Comparison of ENCODE assay signal across 19 cellular contexts in genomic region chr3:138916824-138917223, GRCh38. TPM values are rescaled to one million over a fixed set of nuclear protein-coding genes. Genes with fewer than 3 reads are reported as not detected.
DNase-seq lines count a peak whose midpoint lies in the region; ATAC-seq, FAIRE-seq and TF ChIP-seq lines count a peak whose summit lies in the region.
"Had no signal": no experiment of that assay in that cellular context is flagged by ENCODE, and none has a peak within 500 bp of the region (broad histone marks: within the 10 kb centered on the region; RNA-seq: fewer than 3 reads in every experiment).

No MANE protein-coding gene starts in this region.

- no peak overlapping the region for H2AFZ ChIP-seq in GM23338

- H3K79me2 ChIP-seq in GM23338 (replicated peaks; ENCODE audit: insufficient read depth) = no peaks in the 10 kb centered on the region

- H3K36me3 Mint-ChIP-seq in T-helper 1 cell treated with Interleukin-12 subunit alpha and Interleukin-12 subunit beta and Interleukin-4 antibody, amounts not matched to agents 30 μg/mL and 1 μg/mL, for 36 hours (ENCODE audit: low read depth) = no peaks in the 10 kb centered on the region
- no peaks in the 10 kb centered on the region for H3K36me3 Mint-ChIP-seq in GM23338 (ENCODE audit: low read depth)

- DNase-seq in T-helper 1 cell (no peak), left lobe of liver (ENCODE audit: low spot score) (peak; percentile 60), urothelium cell line (ENCODE audit: low spot score) (peak; percentile 21), GM23338 (ENCODE audit: low spot score) (no peak)
- no peak for DNase-seq in stimulated activated CD4-positive, alpha-beta T cell treated with anti-CD3 and anti-CD28 coated beads, Interleukin-1b, Interleukin-23, amount 100 ng/mL, for 48 hours
- no peak for DNase-seq in activated CD4-positive, CD25-positive, alpha-beta regulatory T cell (lab: John Stamatoyannopoulos, UW)
- DNase-seq: activated CD4-positive, alpha-beta T cell treated with anti-CD3 and anti-CD28 coated beads, Interleukin-2, amount 10 ng/mL, durations not matched to agents 7 days and 5 days; EL; heart right ventricle; NCI-H1694 treated with DMSO at 0.1 percent for 48 hours; NK-92 treated with Interleukin-12 subunit alpha and Interleukin-12 subunit beta, amount 100 ng/mL, for 24 hours; stimulated activated CD8-positive, alpha-beta memory T cell treated with anti-CD3 and anti-CD28 coated beads, Interleukin-4, amount 100 ng/mL, for 48 hours; upper lobe of right lung had no signal

- H3K4me1 ChIP-seq in GM23338 (ENCODE audit: insufficient read depth) = no peaks in the 10 kb centered on the region

- H3F3A ChIP-seq in GM23338 (replicated peaks; ENCODE audit: low read depth) = no peaks in the 10 kb centered on the region

- H3K4me3 Mint-ChIP-seq in T-helper 1 cell treated with Interleukin-12 subunit alpha and Interleukin-12 subunit beta and Interleukin-4 antibody, amounts not matched to agents 30 μg/mL and 1 μg/mL, for 36 hours = peak overlapping the region; percentile 35
- no peak overlapping the region; the same call in 2 of the 3 replicates for H3K4me3 Mint-ChIP-seq in GM23338
- H3K4me3 Mint-ChIP-seq: activated CD4-positive, alpha-beta T cell treated with anti-CD3 and anti-CD28 coated beads, Interleukin-2, amount 10 ng/mL, durations not matched to agents 7 days and 5 days had no signal

- TF ChIP-seq CTCF in VCaP (conservative IDR thresholded peaks at IDR 0.05) (no peak), GM23338 (conservative IDR thresholded peaks at IDR 0.05; ENCODE audit: low read depth in 2 of 2) (no peak)

- FAIRE-seq in urothelium cell line (lab: Jason Lieb, UNC) = no peak

- H3K36me3 ChIP-seq in GM23338 (ENCODE audit: insufficient read depth) = no peaks in the 10 kb centered on the region
- H3K36me3 ChIP-seq: cardiac muscle cell, HAP-1, heart right ventricle, upper lobe of right lung had no signal

- H3K27me3 Mint-ChIP-seq in T-helper 1 cell treated with Interleukin-12 subunit alpha and Interleukin-12 subunit beta and Interleukin-4 antibody, amounts not matched to agents 30 μg/mL and 1 μg/mL, for 36 hours (ENCODE audit: low read depth) = peaks cover 28% of the 10 kb centered on the region
- peaks cover 4% of the 10 kb centered on the region for H3K27me3 Mint-ChIP-seq in GM23338 (ENCODE audit: insufficient read depth, low read depth, poor library complexity)

- H3K4me3 ChIP-seq in GM23338 = no peak overlapping the region

- H3K27me3 ChIP-seq in GM23338 (ENCODE audit: insufficient read depth) = 0 out of 2 replicates have a peak, but pooled peaks cover 4% of the 10 kb centered on the region
- H3K27me3 ChIP-seq: heart right ventricle, upper lobe of right lung had no signal

- no peak overlapping the region for H3K27ac Mint-ChIP-seq in T-helper 1 cell treated with Interleukin-12 subunit alpha and Interleukin-12 subunit beta and Interleukin-4 antibody, amounts not matched to agents 30 μg/mL and 1 μg/mL, for 36 hours
- H3K27ac Mint-ChIP-seq in GM23338 = no peak overlapping the region
- H3K27ac Mint-ChIP-seq: activated CD4-positive, alpha-beta T cell treated with anti-CD3 and anti-CD28 coated beads, Interleukin-2, amount 10 ng/mL, durations not matched to agents 7 days and 5 days; activated T-helper 2 cell treated with anti-CD3 and anti-CD28 coated beads, Interferon-gamma antibody, Interleukin-2, Interleukin-4, amounts not matched to agents 10 μg/mL and 5 μg/mL and 100 μg/mL, durations not matched to agents 14 hours and 24 hours and 36 hours had no signal

- peaks cover 8% of the 10 kb centered on the region for H3K4me1 Mint-ChIP-seq in T-helper 1 cell treated with Interleukin-12 subunit alpha and Interleukin-12 subunit beta and Interleukin-4 antibody, amounts not matched to agents 30 μg/mL and 1 μg/mL, for 36 hours (ENCODE audit: low read depth)
- peaks cover 3% of the 10 kb centered on the region; the same call in 2 of the 3 replicates for H3K4me1 Mint-ChIP-seq in GM23338

- H3K27ac ChIP-seq in VCaP (peak overlapping the region; percentile 90), GM23338 (ENCODE audit: low read depth) (no peak overlapping the region)
- H3K27ac ChIP-seq: cardiac muscle cell had no signal

- no peak overlapping the region for H3K4me2 ChIP-seq in GM23338

- H3K9me3 Mint-ChIP-seq in T-helper 1 cell treated with Interleukin-12 subunit alpha and Interleukin-12 subunit beta and Interleukin-4 antibody, amounts not matched to agents 30 μg/mL and 1 μg/mL, for 36 hours = no peaks in the 10 kb centered on the region
- H3K9me3 Mint-ChIP-seq in GM23338 = no peaks in the 10 kb centered on the region
- H3K9me3 Mint-ChIP-seq: activated CD4-positive, alpha-beta T cell treated with anti-CD3 and anti-CD28 coated beads, Interleukin-2, amount 10 ng/mL, durations not matched to agents 7 days and 5 days; activated T-helper 2 cell treated with anti-CD3 and anti-CD28 coated beads, Interferon-gamma antibody, Interleukin-2, Interleukin-4, amounts not matched to agents 10 μg/mL and 5 μg/mL and 100 μg/mL, durations not matched to agents 14 hours and 24 hours and 36 hours had no signal

- no peaks in the 10 kb centered on the region for H4K20me1 ChIP-seq in GM23338 (replicated peaks; ENCODE audit: insufficient read depth)

- no peaks in the 10 kb centered on the region for H3K9me2 ChIP-seq in GM23338 (ENCODE audit: insufficient read depth)

- ATAC-seq in left lobe of liver (no peak), GM23338 (no peak)

TF ChIP-seq in GM23338, 12 proteins besides CTCF, POLR2A, EP300 and RAD21 (continues in another document):
- TF ChIP-seq STAT1 (IDR thresholded peaks at IDR 0.05; ENCODE audit: unreplicated experiment) = no peak
- no peak for TF ChIP-seq ZNF114 (CRISPR knock-in tag; IDR thresholded peaks at IDR 0.05)
- TF ChIP-seq, protein P1, sequence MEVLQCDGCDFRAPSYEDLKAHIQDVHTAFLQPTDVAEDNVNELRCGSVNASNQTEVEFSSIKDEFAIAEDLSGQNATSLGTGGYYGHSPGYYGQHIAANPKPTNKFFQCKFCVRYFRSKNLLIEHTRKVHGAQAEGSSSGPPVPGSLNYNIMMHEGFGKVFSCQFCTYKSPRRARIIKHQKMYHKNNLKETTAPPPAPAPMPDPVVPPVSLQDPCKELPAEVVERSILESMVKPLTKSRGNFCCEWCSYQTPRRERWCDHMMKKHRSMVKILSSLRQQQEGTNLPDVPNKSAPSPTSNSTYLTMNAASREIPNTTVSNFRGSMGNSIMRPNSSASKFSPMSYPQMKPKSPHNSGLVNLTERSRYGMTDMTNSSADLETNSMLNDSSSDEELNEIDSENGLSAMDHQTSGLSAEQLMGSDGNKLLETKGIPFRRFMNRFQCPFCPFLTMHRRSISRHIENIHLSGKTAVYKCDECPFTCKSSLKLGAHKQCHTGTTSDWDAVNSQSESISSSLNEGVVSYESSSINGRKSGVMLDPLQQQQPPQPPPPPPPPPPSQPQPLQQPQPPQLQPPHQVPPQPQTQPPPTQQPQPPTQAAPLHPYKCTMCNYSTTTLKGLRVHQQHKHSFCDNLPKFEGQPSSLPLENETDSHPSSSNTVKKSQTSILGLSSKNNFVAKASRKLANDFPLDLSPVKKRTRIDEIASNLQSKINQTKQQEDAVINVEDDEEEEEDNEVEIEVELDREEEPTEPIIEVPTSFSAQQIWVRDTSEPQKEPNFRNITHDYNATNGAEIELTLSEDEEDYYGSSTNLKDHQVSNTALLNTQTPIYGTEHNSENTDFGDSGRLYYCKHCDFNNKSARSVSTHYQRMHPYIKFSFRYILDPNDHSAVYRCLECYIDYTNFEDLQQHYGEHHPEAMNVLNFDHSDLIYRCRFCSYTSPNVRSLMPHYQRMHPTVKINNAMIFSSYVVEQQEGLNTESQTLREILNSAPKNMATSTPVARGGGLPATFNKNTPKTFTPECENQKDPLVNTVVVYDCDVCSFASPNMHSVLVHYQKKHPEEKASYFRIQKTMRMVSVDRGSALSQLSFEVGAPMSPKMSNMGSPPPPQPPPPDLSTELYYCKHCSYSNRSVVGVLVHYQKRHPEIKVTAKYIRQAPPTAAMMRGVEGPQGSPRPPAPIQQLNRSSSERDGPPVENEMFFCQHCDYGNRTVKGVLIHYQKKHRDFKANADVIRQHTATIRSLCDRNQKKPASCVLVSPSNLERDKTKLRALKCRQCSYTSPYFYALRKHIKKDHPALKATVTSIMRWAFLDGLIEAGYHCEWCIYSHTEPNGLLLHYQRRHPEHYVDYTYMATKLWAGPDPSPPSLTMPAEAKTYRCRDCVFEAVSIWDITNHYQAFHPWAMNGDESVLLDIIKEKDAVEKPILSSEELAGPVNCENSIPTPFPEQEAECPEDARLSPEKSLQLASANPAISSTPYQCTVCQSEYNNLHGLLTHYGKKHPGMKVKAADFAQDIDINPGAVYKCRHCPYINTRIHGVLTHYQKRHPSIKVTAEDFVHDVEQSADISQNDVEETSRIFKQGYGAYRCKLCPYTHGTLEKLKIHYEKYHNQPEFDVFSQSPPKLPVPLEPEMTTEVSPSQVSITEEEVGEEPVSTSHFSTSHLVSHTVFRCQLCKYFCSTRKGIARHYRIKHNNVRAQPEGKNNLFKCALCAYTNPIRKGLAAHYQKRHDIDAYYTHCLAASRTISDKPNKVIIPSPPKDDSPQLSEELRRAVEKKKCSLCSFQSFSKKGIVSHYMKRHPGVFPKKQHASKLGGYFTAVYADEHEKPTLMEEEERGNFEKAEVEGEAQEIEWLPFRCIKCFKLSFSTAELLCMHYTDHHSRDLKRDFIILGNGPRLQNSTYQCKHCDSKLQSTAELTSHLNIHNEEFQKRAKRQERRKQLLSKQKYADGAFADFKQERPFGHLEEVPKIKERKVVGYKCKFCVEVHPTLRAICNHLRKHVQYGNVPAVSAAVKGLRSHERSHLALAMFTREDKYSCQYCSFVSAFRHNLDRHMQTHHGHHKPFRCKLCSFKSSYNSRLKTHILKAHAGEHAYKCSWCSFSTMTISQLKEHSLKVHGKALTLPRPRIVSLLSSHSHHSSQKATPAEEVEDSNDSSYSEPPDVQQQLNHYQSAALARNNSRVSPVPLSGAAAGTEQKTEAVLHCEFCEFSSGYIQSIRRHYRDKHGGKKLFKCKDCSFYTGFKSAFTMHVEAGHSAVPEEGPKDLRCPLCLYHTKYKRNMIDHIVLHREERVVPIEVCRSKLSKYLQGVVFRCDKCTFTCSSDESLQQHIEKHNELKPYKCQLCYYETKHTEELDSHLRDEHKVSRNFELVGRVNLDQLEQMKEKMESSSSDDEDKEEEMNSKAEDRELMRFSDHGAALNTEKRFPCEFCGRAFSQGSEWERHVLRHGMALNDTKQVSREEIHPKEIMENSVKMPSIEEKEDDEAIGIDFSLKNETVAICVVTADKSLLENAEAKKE (CRISPR knock-in tag; IDR thresholded peaks at IDR 0.05) = no peak

RNA-seq across cellular contexts. Expression of gene FOXL2, which starts 30.1 kb away (rescaled TPM):
- total RNA-seq in left lobe of liver = 0.10 TPM
- total RNA-seq in GM23338 (2014; rRNA removed; shearing (Covaris generic)) = 2.3 and 3.5 TPM in 2 replicates
- polyA plus RNA-seq in GM23338 (2016; fragmentation: Nextera tagmentation; extraction: Ambion mirVana) = 0.89 and 1.2 TPM in 2 replicates
- total RNA-seq: activated CD4-positive, alpha-beta T cell treated with anti-CD3 and anti-CD28 coated beads, Interleukin-2, amount 10 ng/mL, durations not matched to agents 7 days and 5 days; activated T-helper 2 cell treated with anti-CD3 and anti-CD28 coated beads, Interferon-gamma antibody, Interleukin-2, Interleukin-4, amounts not matched to agents 10 μg/mL and 5 μg/mL and 100 μg/mL, durations not matched to agents 14 hours and 24 hours and 36 hours; cardiac muscle cell; liver; upper lobe of right lung had no signal
- polyA plus RNA-seq: cardiac muscle cell, heart right ventricle, liver had no signal

RNA-seq across cellular contexts. Expression of gene FOXL2NB, which starts 30.2 kb away (rescaled TPM):
- total RNA-seq in left lobe of liver = not detected
- total RNA-seq in GM23338 (2014; rRNA removed; shearing (Covaris generic)) = 10.0 and 15.6 TPM in 2 replicates
- polyA plus RNA-seq in GM23338 (2016; fragmentation: Nextera tagmentation; extraction: Ambion mirVana) = 9.3 and 11.2 TPM in 2 replicates
- total RNA-seq: activated CD4-positive, alpha-beta T cell treated with anti-CD3 and anti-CD28 coated beads, Interleukin-2, amount 10 ng/mL, durations not matched to agents 7 days and 5 days; activated T-helper 2 cell treated with anti-CD3 and anti-CD28 coated beads, Interferon-gamma antibody, Interleukin-2, Interleukin-4, amounts not matched to agents 10 μg/mL and 5 μg/mL and 100 μg/mL, durations not matched to agents 14 hours and 24 hours and 36 hours; cardiac muscle cell; liver; upper lobe of right lung had no signal
- polyA plus RNA-seq: cardiac muscle cell, liver had no signal

Comparison
In these comparisons a context has a peak if more than half of its experiments do, and no peak if none do; other contexts are left out.
1. DNase-seq: peak in left lobe of liver (single experiment) and urothelium cell line (single experiment); none in T-helper 1 cell (0 of 5), stimulated activated CD4-positive, alpha-beta T cell treated with anti-CD3 and anti-CD28 coated beads, Interleukin-1b, Interleukin-23, amount 100 ng/mL, for 48 hours (single experiment), activated CD4-positive, CD25-positive, alpha-beta regulatory T cell (0 of 4) and GM23338 (single experiment).
2. RNA of gene FOXL2NB, which starts 30.2 kb away (total RNA-seq): 10.0 to 15.6 TPM in GM23338; not detected in left lobe of liver (single experiment); every median in the first group is over 10 times any median in the second.